ENCODE assay signal across 19 cellular contexts in the genomic region with DNA sequence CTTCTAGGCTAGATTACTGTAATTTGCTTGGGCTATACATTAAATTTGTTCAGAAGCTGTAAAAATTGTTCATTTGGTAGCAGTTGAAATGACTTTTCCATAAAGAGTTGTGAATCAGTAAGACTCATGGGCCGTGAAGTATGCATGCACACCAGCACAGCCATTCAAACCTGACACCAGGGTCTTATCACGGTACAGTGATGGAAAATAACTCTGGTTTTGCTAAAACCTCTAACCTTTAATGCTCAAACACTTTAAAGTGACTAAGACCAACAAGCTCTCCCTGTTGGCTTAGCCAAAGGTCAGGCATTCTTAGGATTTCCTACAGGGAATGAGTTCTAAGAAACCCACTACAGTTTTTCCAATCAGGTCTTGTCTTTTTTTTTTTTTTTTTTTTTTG.
"Had no signal": no experiment of that assay in that cellular context is flagged by ENCODE, and none has a peak within 500 bp of the region (broad histone marks: within the 10 kb centered on the region; RNA-seq: fewer than 3 reads in every experiment).

No MANE protein-coding gene starts in this region.

- H3K4me1 ChIP-seq: body of pancreas, left lung had no signal

- H3K4me3 ChIP-seq: body of pancreas, cardiac muscle cell, left lung, lung, SK-N-MC, upper lobe of right lung had no signal

- ATAC-seq: activated CD8-positive, alpha-beta memory T cell treated with anti-CD3 and anti-CD28 coated beads, Interleukin-2, amount 10 ng/mL, durations not matched to agents 7 days and 5 days; body of pancreas; left lung; natural killer cell; T-helper 17 cell; upper lobe of right lung had no signal

- H3K27ac ChIP-seq: body of pancreas, cardiac muscle cell, left lung, SK-N-MC, upper lobe of right lung had no signal

- DNase-seq: activated B cell treated with CpG ODN at 0.5 μM for 24 hours; activated CD4-positive, alpha-beta memory T cell treated with anti-CD3 and anti-CD28 coated beads for 36 hours; activated CD4-positive, alpha-beta T cell treated with anti-CD3 and anti-CD28 coated beads for 4 hours; activated CD8-positive, alpha-beta memory T cell treated with anti-CD3 and anti-CD28 coated beads, Interleukin-2, amount 10 ng/mL, durations not matched to agents 7 days and 5 days; activated gamma-delta T cell treated with Interleukin-2 at 50 U/mL for 16 hours; activated T-cell treated with anti-CD3 and anti-CD28 coated beads for 4 hours; body of pancreas; effector CD4-positive, alpha-beta T cell; foreskin fibroblast; left lung; midbrain; natural killer cell; retina; SW 1271; T-helper 17 cell; upper lobe of right lung had no signal

- H3K27me3 ChIP-seq: body of pancreas, cardiac muscle cell, left lung, upper lobe of right lung had no signal

- H3K9me3 ChIP-seq: body of pancreas, left lung, upper lobe of right lung had no signal
